In the genomic region with DNA sequence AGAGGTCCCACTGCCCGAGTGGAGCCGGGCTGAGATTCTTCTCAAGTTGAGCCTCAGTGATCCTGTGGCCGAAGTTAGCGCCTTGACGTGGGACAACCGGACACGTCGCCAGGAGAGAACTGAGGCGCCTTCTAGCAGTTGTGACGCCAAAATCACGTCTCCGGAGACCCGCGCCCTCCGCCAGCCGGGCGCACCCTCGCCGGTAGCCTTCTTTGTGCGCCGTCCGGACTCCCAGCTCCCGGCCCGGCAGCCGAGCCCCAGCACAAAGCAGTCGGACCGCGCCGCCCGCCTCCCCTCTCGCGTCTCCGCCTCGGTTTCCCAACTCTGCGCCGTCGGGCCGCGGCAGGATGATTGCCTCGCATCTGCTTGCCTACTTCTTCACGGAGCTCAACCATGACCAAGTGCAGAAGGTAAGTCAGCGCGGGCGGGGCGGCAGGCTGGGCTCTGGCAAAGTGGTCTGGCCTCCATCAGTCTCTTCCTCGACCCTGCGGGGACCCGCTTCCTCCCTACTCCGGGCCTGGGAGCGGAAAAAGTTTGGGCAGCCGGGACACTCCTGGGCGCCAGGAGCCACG, we compare ENCODE assay signal across 8 cellular contexts.
DNase-seq lines count a peak whose midpoint lies in the region; ATAC-seq and TF ChIP-seq lines count a peak whose summit lies in the region.
"Not testable (repeated sequence)": the region's sequence is repeated elsewhere in the genome, so short reads cannot be mapped to it uniquely, and the experiment has no call there.

No MANE protein-coding gene starts in this region.

- not testable (repeated sequence) for H3K36me3 ChIP-seq in SK-N-MC (ENCODE audit: insufficient read depth, low read length); muscle layer of colon (ENCODE audit: insufficient read depth, low read length)

- peak; percentile 7 for ATAC-seq in GM21737 (IDR thresholded peaks at IDR 0.05; ENCODE audit: unreplicated experiment)
- ATAC-seq in HG03520 (IDR thresholded peaks at IDR 0.05; ENCODE audit: unreplicated experiment): peak; percentile 8
- peak; percentile 50 for ATAC-seq in stimulated activated memory B cell treated with anti-CD40 and anti-IgM and Interleukin-4, amounts not matched to agents 10 μg/mL and 1 μg/mL and 100 μg/mL, for 72 hours

- peak overlapping the region; percentile 98 for H3K4me3 Mint-ChIP-seq in activated naive CD4-positive, alpha-beta T cell treated with anti-CD3 and anti-CD28 coated beads, Interleukin-2, amount 50 U/mL, for 24 hours
- peak overlapping the region; percentile 92 for H3K4me3 Mint-ChIP-seq in stimulated activated memory B cell treated with anti-CD40 and anti-IgM and Interleukin-4, amounts not matched to agents 10 μg/mL and 1 μg/mL and 100 μg/mL, for 72 hours

- peak overlapping the region; percentile 82 for H3K9ac ChIP-seq in SK-N-MC (ENCODE audit: insufficient read length)
- not testable (repeated sequence) for H3K9ac ChIP-seq in muscle layer of colon (ENCODE audit: low read length)

- DNase-seq in DMS79 treated with DMSO at 0.1 percent for 48 hours (lab: John Stamatoyannopoulos, UW) (peak; percentile 33), fibroblast of mammary gland (ENCODE audit: low read depth) (peak; percentile 12)
- DNase-seq in SK-N-MC (ENCODE audit: low read depth, low spot score): not testable (repeated sequence)

- H3K27me3 Mint-ChIP-seq in activated naive CD4-positive, alpha-beta T cell treated with anti-CD3 and anti-CD28 coated beads, Interleukin-2, amount 50 U/mL, for 24 hours; stimulated activated memory B cell treated with anti-CD40 and anti-IgM and Interleukin-4, amounts not matched to agents 10 μg/mL and 1 μg/mL and 100 μg/mL, for 72 hours: not testable (repeated sequence)

- peak overlapping the region; percentile 95 for H3K27ac Mint-ChIP-seq in activated naive CD4-positive, alpha-beta T cell treated with anti-CD3 and anti-CD28 coated beads, Interleukin-2, amount 50 U/mL, for 24 hours
- peak overlapping the region; percentile 80 for H3K27ac Mint-ChIP-seq in stimulated activated memory B cell treated with anti-CD40 and anti-IgM and Interleukin-4, amounts not matched to agents 10 μg/mL and 1 μg/mL and 100 μg/mL, for 72 hours

- TF ChIP-seq CTCF in fibroblast of mammary gland (conservative IDR thresholded peaks at IDR 0.05; ENCODE audit: control insufficient read depth, insufficient read depth, low read depth, low read length): not testable (repeated sequence)

- H3K4me1 Mint-ChIP-seq in activated naive CD4-positive, alpha-beta T cell treated with anti-CD3 and anti-CD28 coated beads, Interleukin-2, amount 50 U/mL, for 24 hours: peaks cover 51% of the 10 kb centered on the region
- H3K4me1 Mint-ChIP-seq in stimulated activated memory B cell treated with anti-CD40 and anti-IgM and Interleukin-4, amounts not matched to agents 10 μg/mL and 1 μg/mL and 100 μg/mL, for 72 hours: peaks cover 36% of the 10 kb centered on the region

- H3K27ac ChIP-seq in SK-N-MC: peak overlapping the region; percentile 68; the same call in 1 of the 2 replicates
- not testable (repeated sequence) for H3K27ac ChIP-seq in muscle layer of colon (ENCODE audit: low read depth, low read length)

- H3K4me3 ChIP-seq in SK-N-MC (peak overlapping the region; percentile 97), fibroblast of mammary gland (ENCODE audit: control insufficient read depth, low read depth, low read length) (peak overlapping the region; percentile 66), muscle layer of colon (ENCODE audit: low read depth in 1 of 2, low read length in 2 of 2) (peak overlapping the region; percentile 41 to 61)

- not testable (repeated sequence) for H3K36me3 Mint-ChIP-seq in activated naive CD4-positive, alpha-beta T cell treated with anti-CD3 and anti-CD28 coated beads, Interleukin-2, amount 50 U/mL, for 24 hours; stimulated activated memory B cell treated with anti-CD40 and anti-IgM and Interleukin-4, amounts not matched to agents 10 μg/mL and 1 μg/mL and 100 μg/mL, for 72 hours

- not testable (repeated sequence) for H3K9me3 ChIP-seq in SK-N-MC (ENCODE audit: low read depth, low read length); muscle layer of colon (ENCODE audit: low read length)

- H3K4me1 ChIP-seq in muscle layer of colon (ENCODE audit: insufficient read depth, low read length): not testable (repeated sequence)

- peaks cover 9 to 22% of the 10 kb centered on the region in 2 donors for H3K27me3 ChIP-seq in muscle layer of colon (ENCODE audit: control insufficient read depth in 1 of 2, insufficient read depth in 2 of 2, low read length in 2 of 2)

- H3K9me3 Mint-ChIP-seq in activated naive CD4-positive, alpha-beta T cell treated with anti-CD3 and anti-CD28 coated beads, Interleukin-2, amount 50 U/mL, for 24 hours; stimulated activated memory B cell treated with anti-CD40 and anti-IgM and Interleukin-4, amounts not matched to agents 10 μg/mL and 1 μg/mL and 100 μg/mL, for 72 hours: not testable (repeated sequence)
